ENCODE assay signal across 21 cellular contexts in genomic region chr1:6077919-6078318, GRCh38. TPM values are rescaled to one million over a fixed set of nuclear protein-coding genes. Genes with fewer than 3 reads are reported as not detected.
DNase-seq lines count a peak whose midpoint lies in the region; ATAC-seq lines count a peak whose summit lies in the region.
"Had no signal": no experiment of that assay in that cellular context is flagged by ENCODE, and none has a peak within 500 bp of the region (broad histone marks: within the 10 kb centered on the region; RNA-seq: fewer than 3 reads in every experiment).

No MANE protein-coding gene starts in this region.

- H3K14ac ChIP-seq in mesenchymal stem cell (ENCODE audit: low read length in 2 of 2) = no peak overlapping the region

- H4K8ac ChIP-seq in mesenchymal stem cell (ENCODE audit: low read length) = no peak overlapping the region

- H3K36me3 ChIP-seq in mesenchymal stem cell (ENCODE audit: control insufficient read depth in 1 of 2, insufficient read depth in 2 of 2, low read depth in 1 of 2, low read length in 2 of 2) = no peaks in the 10 kb centered on the region

- no peak overlapping the region for H3K4ac ChIP-seq in mesenchymal stem cell (ENCODE audit: low read depth in 1 of 2, low read length in 2 of 2)

- H3K4me3 ChIP-seq in mesenchymal stem cell (ENCODE audit: insufficient read depth in 1 of 2, low read depth in 1 of 2, low read length in 2 of 2) = no peak overlapping the region
- H3K4me3 ChIP-seq: GM12878, GM23338 had no signal

- no peak overlapping the region for H3K18ac ChIP-seq in mesenchymal stem cell (ENCODE audit: low read depth in 1 of 2, low read length in 2 of 2)

- H3K9me3 ChIP-seq in mesenchymal stem cell (ENCODE audit: control insufficient read depth, low read length) = no peaks in the 10 kb centered on the region

- no peak overlapping the region for H2AFZ ChIP-seq in mesenchymal stem cell (ENCODE audit: low read depth, low read length)
- H2AFZ ChIP-seq: GM23338 had no signal

- H2BK15ac ChIP-seq in mesenchymal stem cell (ENCODE audit: low read depth, poor library complexity, severe bottlenecking) = no peak overlapping the region

- no peak overlapping the region for H2BK120ac ChIP-seq in mesenchymal stem cell (ENCODE audit: low read depth, low read length)

- H2BK5ac ChIP-seq in mesenchymal stem cell (ENCODE audit: low read depth, low read length, poor library complexity, severe bottlenecking) = no peak overlapping the region

- no peak overlapping the region for H3K27ac Mint-ChIP-seq in activated naive CD8-positive, alpha-beta T cell treated with anti-CD3 and anti-CD28 coated beads, Interleukin-2, amount 50 U/mL, for 24 hours
- H3K27ac Mint-ChIP-seq in activated naive CD8-positive, alpha-beta T cell treated with anti-CD3 and anti-CD28 coated beads for 36 hours = no peak overlapping the region
- H3K27ac Mint-ChIP-seq: GM23338, HFFc6 had no signal

- no peak overlapping the region for H3K4me2 ChIP-seq in mesenchymal stem cell (ENCODE audit: low read length, poor library complexity, severe bottlenecking)
- H3K4me2 ChIP-seq: GM23338 had no signal

- no peaks in the 10 kb centered on the region for H3K9me3 Mint-ChIP-seq in activated naive CD8-positive, alpha-beta T cell treated with anti-CD3 and anti-CD28 coated beads, Interleukin-2, amount 50 U/mL, for 24 hours
- H3K9me3 Mint-ChIP-seq in activated naive CD8-positive, alpha-beta T cell treated with anti-CD3 and anti-CD28 coated beads for 36 hours = no peaks in the 10 kb centered on the region
- H3K9me3 Mint-ChIP-seq: CD4-positive, CD25-positive, alpha-beta regulatory T cell; CD8-positive, alpha-beta memory T cell; GM23338; HFFc6 had no signal

- no peaks in the 10 kb centered on the region for H3K4me1 ChIP-seq in mesenchymal stem cell (ENCODE audit: control insufficient read depth, insufficient read depth, low read depth, low read length)

- DNase-seq in activated naive CD8-positive, alpha-beta T cell treated with anti-CD3 and anti-CD28 coated beads, Interleukin-2, amount 50 U/mL, for 24 hours = no peak
- no peak for DNase-seq in activated naive CD8-positive, alpha-beta T cell treated with anti-CD3 and anti-CD28 coated beads for 36 hours
- DNase-seq in mesenchymal stem cell (no peak), NCI-H446 treated with DMSO at 0.1 percent for 48 hours (lab: John Stamatoyannopoulos, UW) (no peak)
- DNase-seq: C1 segment of cervical spinal cord; CD4-positive, CD25-positive, alpha-beta regulatory T cell; CD8-positive, alpha-beta memory T cell; COR-L47; DMS 273 treated with DMSO at 0.1 percent for 48 hours; DMS53; DND-41; EL; HFFc6 had no signal

- H3K27ac ChIP-seq in angular gyrus (ENCODE audit: low read depth, low read length) (peak overlapping the region; percentile 9), mesenchymal stem cell (ENCODE audit: low read length, poor library complexity, severe bottlenecking) (no peak overlapping the region)
- H3K27ac ChIP-seq: HL-60 had no signal

- H3K9ac ChIP-seq in mesenchymal stem cell (ENCODE audit: low read length) = no peak overlapping the region

- no peaks in the 10 kb centered on the region for H3K79me1 ChIP-seq in mesenchymal stem cell (replicated peaks; ENCODE audit: low read length, poor library complexity, severe bottlenecking)

- no peak overlapping the region for H2BK12ac ChIP-seq in mesenchymal stem cell (ENCODE audit: low read length in 2 of 2)

- no peak overlapping the region for H3K23ac ChIP-seq in mesenchymal stem cell (ENCODE audit: low read length in 2 of 2)

- peak overlapping the region; percentile 9 for H3K4me3 Mint-ChIP-seq in activated naive CD8-positive, alpha-beta T cell treated with anti-CD3 and anti-CD28 coated beads, Interleukin-2, amount 50 U/mL, for 24 hours
- H3K4me3 Mint-ChIP-seq in activated naive CD8-positive, alpha-beta T cell treated with anti-CD3 and anti-CD28 coated beads for 36 hours = no peak overlapping the region
- H3K4me3 Mint-ChIP-seq: B cell; CD4-positive, CD25-positive, alpha-beta regulatory T cell; CD8-positive, alpha-beta memory T cell; GM23338; HFFc6 had no signal

- H2AK5ac ChIP-seq in mesenchymal stem cell (ENCODE audit: low read length, severe bottlenecking) = no peak overlapping the region

- 89% methylated on average over 16 of the region's 16 CpGs for WGBS in mesenchymal stem cell

- no peaks in the 10 kb centered on the region for H3K27me3 Mint-ChIP-seq in activated naive CD8-positive, alpha-beta T cell treated with anti-CD3 and anti-CD28 coated beads, Interleukin-2, amount 50 U/mL, for 24 hours
- no peaks in the 10 kb centered on the region for H3K27me3 Mint-ChIP-seq in activated naive CD8-positive, alpha-beta T cell treated with anti-CD3 and anti-CD28 coated beads for 36 hours
- H3K27me3 Mint-ChIP-seq: B cell; CD4-positive, CD25-positive, alpha-beta regulatory T cell; CD8-positive, alpha-beta memory T cell had no signal

- no peaks in the 10 kb centered on the region for H3K4me1 Mint-ChIP-seq in activated naive CD8-positive, alpha-beta T cell treated with anti-CD3 and anti-CD28 coated beads, Interleukin-2, amount 50 U/mL, for 24 hours
- H3K4me1 Mint-ChIP-seq in activated naive CD8-positive, alpha-beta T cell treated with anti-CD3 and anti-CD28 coated beads for 36 hours = no peaks in the 10 kb centered on the region
- H3K4me1 Mint-ChIP-seq: B cell had no signal

- peaks cover 20% of the 10 kb centered on the region for H3K36me3 Mint-ChIP-seq in activated naive CD8-positive, alpha-beta T cell treated with anti-CD3 and anti-CD28 coated beads, Interleukin-2, amount 50 U/mL, for 24 hours (ENCODE audit: low read depth)
- peaks cover 10% of the 10 kb centered on the region for H3K36me3 Mint-ChIP-seq in activated naive CD8-positive, alpha-beta T cell treated with anti-CD3 and anti-CD28 coated beads for 36 hours

- ATAC-seq in activated naive CD8-positive, alpha-beta T cell treated with anti-CD3 and anti-CD28 coated beads, Interleukin-2, amount 50 U/mL, for 24 hours = no peak
- ATAC-seq in GM18502 (IDR thresholded peaks at IDR 0.05; ENCODE audit: poor library complexity, unreplicated experiment) = no peak
- no peak for ATAC-seq in GM21619 (IDR thresholded peaks at IDR 0.05; ENCODE audit: unreplicated experiment)
- ATAC-seq: GM12878, HCT116 had no signal

- H4K91ac ChIP-seq in mesenchymal stem cell (ENCODE audit: low read length) = peak overlapping the region; percentile 46

- peaks cover 8 to 22% of the 10 kb centered on the region in 2 experiments for H3K27me3 ChIP-seq in mesenchymal stem cell (ENCODE audit: control insufficient read depth in 1 of 2, insufficient read depth in 1 of 2, low read length in 2 of 2)

RNA-seq across cellular contexts. Expression of gene KCNAB2, which starts 32.2 kb away (rescaled TPM):
- 100 to 1,000 TPM; 209 to 218 TPM for total RNA-seq in activated naive CD8-positive, alpha-beta T cell treated with anti-CD3 and anti-CD28 coated beads for 36 hours
- polyA plus RNA-seq in mesenchymal stem cell (2013, experiment 1 of 2) = 1.0 TPM
- polyA plus RNA-seq in mesenchymal stem cell (2013, experiment 2 of 2) = 0.92 TPM
